In the genomic region with DNA sequence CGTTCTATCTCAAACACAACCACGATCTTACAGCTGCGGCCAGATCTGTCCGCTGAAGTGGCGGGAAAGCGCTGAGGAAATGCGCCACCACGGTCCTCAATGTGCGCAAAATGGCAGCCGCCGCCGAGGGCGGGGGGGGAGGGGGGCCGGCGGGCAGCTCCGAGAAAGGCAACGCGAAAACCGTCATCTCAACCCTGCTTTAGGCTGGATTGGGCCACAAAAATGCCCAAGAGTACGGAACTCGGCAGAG, we compare ENCODE assay signal across 8 cellular contexts. TPM values are rescaled to one million over a fixed set of nuclear protein-coding genes. Genes with fewer than 3 reads are reported as not detected.
DNase-seq lines count a peak whose midpoint lies in the region; ATAC-seq and TF ChIP-seq lines count a peak whose summit lies in the region.

No MANE protein-coding gene starts in this region.

- H3K4me3 Mint-ChIP-seq in HFFc6, result peak overlapping the region; percentile 93

- no peaks in the 10 kb centered on the region for H3K27me3 ChIP-seq in dorsolateral prefrontal cortex

- DNase-seq in GM13976 (ENCODE audit: low spot score) (peak; percentile 79), HFFc6 (no peak), NCI-H1436 (lab: John Stamatoyannopoulos, UW) (peak; percentile 52), dorsolateral prefrontal cortex (peak in 8 of 10 donors; percentile 45 to 67 (median 53)), lung microvascular endothelial cell (ENCODE audit: low read depth in 2 of 2) (peak; percentile 49 to 61)
- DNase-seq in activated CD4-positive, alpha-beta T cell treated with anti-CD3 and anti-CD28 coated beads for 48 hours, result peak; percentile 83
- peak; percentile 54 for DNase-seq in stimulated activated CD8-positive, alpha-beta memory T cell treated with anti-CD3 and anti-CD28 coated beads, Interleukin-12 subunit alpha, Interleukin-12 subunit beta, amount 100 ng/mL, for 1 hour (ENCODE audit: low read depth)

- intact Hi-C loops in dorsolateral prefrontal cortex (cut with DNase I), result loop anchor here (2.0 kb wide), 3 partner anchors 28 to 374 kb away; a partner anchor contains a TSS

- no peak for ATAC-seq in GM18870 (IDR thresholded peaks at IDR 0.05; ENCODE audit: unreplicated experiment)

- peak overlapping the region; percentile 53 to 99 (median 91) for H3K4me3 ChIP-seq in dorsolateral prefrontal cortex

- peak overlapping the region; percentile 95 for H3K27ac Mint-ChIP-seq in HFFc6

- in situ Hi-C loops in GM13976 (cut with MboI; ENCODE audit: low sequenced_read_pairs, unreplicated experiment), result no loop called here

- peaks cover 53% of the 10 kb centered on the region for H3K36me3 Mint-ChIP-seq in HFFc6 (ENCODE audit: low read depth)

- peak overlapping the region; percentile 89 to 100 (median 99) for H3K27ac ChIP-seq in dorsolateral prefrontal cortex

- peaks cover 55% of the 10 kb centered on the region for H3K4me1 Mint-ChIP-seq in HFFc6 (ENCODE audit: low read depth)

- peaks cover 10% of the 10 kb centered on the region for H3K27me3 Mint-ChIP-seq in HFFc6 (ENCODE audit: insufficient read depth)

- peaks cover 5% of the 10 kb centered on the region for H3K9me3 Mint-ChIP-seq in HFFc6

- no peak for TF ChIP-seq CTCF in GM13976 (IDR thresholded peaks at IDR 0.05; ENCODE audit: borderline replicate concordance, control extremely low read depth, extremely low read depth, insufficient read depth, missing control alignments)
- TF ChIP-seq CTCF in HFFc6 (IDR thresholded peaks at IDR 0.05), result no peak
- TF ChIP-seq CTCF in dorsolateral prefrontal cortex (IDR thresholded peaks at IDR 0.05 in 54 of 56, conservative IDR thresholded peaks at IDR 0.05 in 2 of 56; ENCODE audit: low read depth in 1 of 56, partially characterized antibody in 56 of 56), result peak in 6 of 56 donors; percentile 1 to 13 (median 8)

RNA-seq across cellular contexts. Expression of a gene that starts 0.4 kb away (rescaled TPM):
- 100 to 1,000 TPM; 120 to 153 (median 147) TPM for total RNA-seq in HFFc6 (2021; fragmentation: NEBNext Ultra II Directional; extraction: Animal tissue kit (Norgen Biotek cat#: 25700))
- total RNA-seq in dorsolateral prefrontal cortex (100 to 1,000 TPM in 28 of 120 experiments, 10 to 100 TPM in 92; 66.9 to 135 (median 93.8) TPM), lung microvascular endothelial cell (73.0 and 90.3 TPM in 2 replicates)

RNA-seq across cellular contexts. Expression of a gene that starts 27.3 kb away (rescaled TPM):
- total RNA-seq in HFFc6 (2021; fragmentation: NEBNext Ultra II Directional; extraction: Animal tissue kit (Norgen Biotek cat#: 25700)), result 10 to 100 TPM; 17.0 to 23.2 (median 20.1) TPM
- total RNA-seq in dorsolateral prefrontal cortex, result 10 to 100 TPM in 83 of 120 experiments, 1 to 10 TPM in 37; 6.5 to 19.1 (median 11.1) TPM
- total RNA-seq in lung microvascular endothelial cell, result 6.1 and 11.5 TPM in 2 replicates
